In the genomic region with DNA sequence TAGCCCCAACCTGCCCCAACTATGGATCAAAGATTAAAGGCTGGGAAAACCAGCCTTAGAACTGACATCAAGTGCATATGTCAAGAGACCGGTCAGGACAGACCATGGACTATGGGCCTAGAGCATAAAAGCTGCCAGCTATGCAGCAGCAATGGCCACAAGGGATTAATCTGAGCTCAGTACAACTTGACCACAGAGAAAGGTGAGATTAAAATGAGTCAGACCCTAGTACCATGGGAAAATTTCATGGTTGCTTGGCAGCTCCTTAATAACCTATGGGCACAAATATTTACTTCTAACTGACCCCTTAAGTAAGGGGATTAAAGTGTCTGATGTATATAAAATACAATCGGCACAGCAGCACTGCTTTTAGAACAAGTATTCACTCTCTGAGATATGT, we compare ENCODE assay signal across 21 cellular contexts.
"Had no signal": no experiment of that assay in that cellular context is flagged by ENCODE, and none has a peak within 500 bp of the region (broad histone marks: within the 10 kb centered on the region; RNA-seq: fewer than 3 reads in every experiment).

No MANE protein-coding gene starts in this region.

- DNase-seq: activated CD4-positive, alpha-beta memory T cell treated with anti-CD3 and anti-CD28 coated beads, Interleukin-2, amount 10 ng/mL, durations not matched to agents 7 days and 5 days; activated CD4-positive, alpha-beta T cell treated with anti-CD3 and anti-CD28 coated beads for 4 hours; activated effector memory CD4-positive, alpha-beta T cell treated with Interleukin-2 at 50 U/mL for 16 hours; activated naive CD4-positive, alpha-beta T cell treated with anti-CD3 and anti-CD28 coated beads, Interleukin-2, amount 50 U/mL, for 16 hours; activated T-cell treated with anti-CD3 and anti-CD28 coated beads, Interleukin-2, amount 50 U/mL, for 4 hours; adrenal gland; effector CD8-positive, alpha-beta T cell; esophagus squamous epithelium; islet precursor cell; mucosa of descending colon; naive thymus-derived CD8-positive, alpha-beta T cell; stimulated activated CD4-positive, alpha-beta T cell treated with anti-CD3 and anti-CD28 coated beads, Interleukin-4, amount 100 ng/mL, for 4 hours; stimulated activated CD8-positive, alpha-beta memory T cell treated with anti-CD3 and anti-CD28 coated beads, Interleukin-4, amount 100 ng/mL, for 48 hours; stimulated activated naive CD4-positive, alpha-beta T cell treated with Interleukin-2 at 50 U/mL for 16 hours; substantia nigra; SW 1271 had no signal

- H3K4me3 ChIP-seq: adrenal gland, esophagus squamous epithelium, mucosa of descending colon, right atrium auricular region, skin epidermis, tibial nerve had no signal

- H3K27me3 ChIP-seq: adrenal gland, esophagus squamous epithelium, right atrium auricular region, tibial nerve had no signal

- ATAC-seq: activated T-cell treated with anti-CD3 and anti-CD28 coated beads, Interleukin-2, amount 50 U/mL, for 4 hours; left lobe of liver; mucosa of descending colon; naive thymus-derived CD8-positive, alpha-beta T cell; WTC11 had no signal

- H3K36me3 ChIP-seq: adrenal gland, esophagus squamous epithelium, right atrium auricular region had no signal

- H3K27ac ChIP-seq: adrenal gland, esophagus squamous epithelium, right atrium auricular region, skin epidermis, tibial nerve had no signal
